ENCODE assay signal across 1 cellular context in the genomic region with DNA sequence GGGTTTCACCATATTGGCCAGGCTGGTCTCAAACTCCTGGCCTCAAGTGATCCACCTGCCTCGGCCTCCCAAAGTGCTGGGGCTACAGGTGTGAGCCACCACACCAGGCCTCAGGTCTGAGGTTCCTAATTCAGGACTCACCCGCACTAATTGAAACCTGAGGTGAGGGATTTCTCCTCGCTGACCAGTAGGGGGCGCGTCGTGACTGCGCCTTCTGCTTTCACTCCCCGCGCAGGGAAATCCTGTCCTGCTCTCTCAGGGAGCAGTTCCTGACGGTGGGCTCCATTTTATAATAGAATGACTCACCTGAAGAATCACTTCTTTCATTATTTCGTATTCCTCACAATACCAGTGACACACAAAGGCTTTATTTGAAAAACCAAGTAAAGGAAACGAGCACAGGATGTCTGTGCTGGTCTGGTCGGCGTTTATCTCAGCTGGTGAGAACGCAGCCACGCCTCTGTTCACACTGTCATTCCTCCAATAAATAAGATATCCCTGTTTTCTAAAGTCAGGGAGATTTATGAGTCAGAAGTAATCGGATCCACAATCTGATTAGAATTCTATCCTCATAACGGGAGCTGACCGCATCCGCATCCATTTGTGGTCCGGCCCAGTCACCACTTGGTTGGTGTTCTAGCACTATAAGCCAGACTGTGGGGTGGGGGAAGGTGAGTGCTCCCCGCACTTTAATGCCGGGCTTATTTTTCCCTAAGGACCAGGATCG.
TF ChIP-seq lines count a peak whose summit lies in the region.

No MANE protein-coding gene starts in this region.

TF ChIP-seq in IMR-90, 13 proteins besides CTCF, POLR2A, EP300 and RAD21:
- peak; percentile 7 for TF ChIP-seq RCOR1 (IDR thresholded peaks at IDR 0.05; ENCODE audit: insufficient replicate concordance, low read length)
- TF ChIP-seq NFE2L2 (IDR thresholded peaks at IDR 0.05; ENCODE audit: low read depth, low read length) = no peak
- peak; percentile 75 for TF ChIP-seq SMC3 (IDR thresholded peaks at IDR 0.05; ENCODE audit: low read depth, low read length)
- peak; percentile 43 for TF ChIP-seq FOS (IDR thresholded peaks at IDR 0.05; ENCODE audit: low read depth, low read length)
- TF ChIP-seq MAZ (IDR thresholded peaks at IDR 0.05; ENCODE audit: borderline replicate concordance, low read depth, low read length) = no peak; the same call in 1 of the 2 replicates
- TF ChIP-seq BHLHE40 (IDR thresholded peaks at IDR 0.05; ENCODE audit: low read depth, low read length) = peak; percentile 48; the same call in 1 of the 2 replicates
- TF ChIP-seq MXI1 (IDR thresholded peaks at IDR 0.05; ENCODE audit: borderline replicate concordance, low read depth, low read length) = no peak
